ENCODE assay signal across 8 cellular contexts in the genomic region with DNA sequence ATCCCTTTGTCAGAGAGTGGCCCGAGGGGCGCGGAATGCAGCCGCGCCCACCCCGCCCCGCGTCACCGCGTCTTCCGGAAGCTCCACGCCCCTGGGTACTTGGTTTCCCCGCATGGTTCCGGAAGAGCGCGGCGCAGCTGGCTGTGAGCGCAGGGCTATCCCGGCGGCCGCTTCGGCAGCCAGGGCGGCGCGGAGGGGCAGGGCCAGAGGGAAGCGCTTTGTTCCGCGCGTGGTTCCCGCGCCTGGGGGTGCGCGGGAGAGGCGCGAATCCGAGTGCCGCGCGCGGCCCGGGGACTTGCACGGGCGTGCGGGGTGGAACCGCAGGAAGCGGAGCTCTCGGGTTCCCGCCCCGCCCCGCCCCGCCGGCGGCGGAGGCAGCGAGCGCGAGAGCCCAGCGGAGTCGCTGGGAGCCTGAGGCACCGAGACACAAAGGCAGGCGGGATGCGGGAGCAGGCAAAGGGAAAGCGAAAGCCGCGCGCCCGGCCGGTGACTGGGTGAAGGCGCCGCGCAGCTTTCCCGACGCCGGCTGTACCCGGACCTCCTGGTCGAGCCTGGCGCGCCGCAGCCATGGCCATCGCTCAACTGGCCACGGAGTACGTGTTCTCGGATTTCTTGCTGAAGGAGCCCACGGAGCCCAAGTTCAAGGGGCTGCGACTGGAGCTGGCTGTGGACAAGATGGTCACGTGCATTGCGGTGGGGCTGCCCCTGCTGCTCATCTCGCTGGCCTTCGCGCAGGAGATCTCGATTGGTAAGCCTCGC. TPM values are rescaled to one million over a fixed set of nuclear protein-coding genes. Genes with fewer than 3 reads are reported as not detected.
DNase-seq lines count a peak whose midpoint lies in the region; ATAC-seq, FAIRE-seq and TF ChIP-seq lines count a peak whose summit lies in the region.

A gene with protein sequence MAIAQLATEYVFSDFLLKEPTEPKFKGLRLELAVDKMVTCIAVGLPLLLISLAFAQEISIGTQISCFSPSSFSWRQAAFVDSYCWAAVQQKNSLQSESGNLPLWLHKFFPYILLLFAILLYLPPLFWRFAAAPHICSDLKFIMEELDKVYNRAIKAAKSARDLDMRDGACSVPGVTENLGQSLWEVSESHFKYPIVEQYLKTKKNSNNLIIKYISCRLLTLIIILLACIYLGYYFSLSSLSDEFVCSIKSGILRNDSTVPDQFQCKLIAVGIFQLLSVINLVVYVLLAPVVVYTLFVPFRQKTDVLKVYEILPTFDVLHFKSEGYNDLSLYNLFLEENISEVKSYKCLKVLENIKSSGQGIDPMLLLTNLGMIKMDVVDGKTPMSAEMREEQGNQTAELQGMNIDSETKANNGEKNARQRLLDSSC (plus strand): TSS at position 96 of the 759 bp plus-strand sequence. CDS start 472 bp downstream, at position 568.

- H3K4me3 ChIP-seq in AG04450 (ENCODE audit: low read depth, low read length): peak within 1 kb of the TSS; percentile 96
- H3K4me3 ChIP-seq in kidney (ENCODE audit: low read length in 2 of 2): peak within 1 kb of the TSS; percentile 68 to 91

- H3K4me1 ChIP-seq in kidney (ENCODE audit: control insufficient read depth in 1 of 2, insufficient read depth in 1 of 2, low read depth in 1 of 2, low read length in 2 of 2): peaks cover 14 to 22% of the 10 kb centered on the region in 2 donors

- no peaks in the 10 kb centered on the region for H3K27me3 ChIP-seq in AG04450 (ENCODE audit: control insufficient read depth, insufficient read depth, low read length)

- ATAC-seq in GM18873 (IDR thresholded peaks at IDR 0.05; ENCODE audit: low FRiP score, unreplicated experiment): peak; percentile 83
- ATAC-seq in HG03108 (IDR thresholded peaks at IDR 0.05; ENCODE audit: unreplicated experiment): peak; percentile 80
- peak; percentile 85 for ATAC-seq in activated B cell treated with CpG ODN at 0.5 μM for 24 hours (ENCODE audit: low read depth)

- H3K4me3 Mint-ChIP-seq in activated B cell treated with CpG ODN at 0.5 μM for 24 hours: no peak within 1 kb of the TSS

- H3K9ac ChIP-seq in kidney (ENCODE audit: low read length in 2 of 2): peak within 1 kb of the TSS; percentile 84 to 92

- peak within 1 kb of the TSS; percentile 98 for H3K27ac ChIP-seq in AG04450 (ENCODE audit: low read depth, low read length)
- H3K27ac ChIP-seq in kidney (ENCODE audit: low read depth in 2 of 2, low read length in 2 of 2): peak within 1 kb of the TSS; percentile 93 to 97

- H3K27me3 Mint-ChIP-seq in activated B cell treated with CpG ODN at 0.5 μM for 24 hours: no peaks in the 10 kb centered on the region

- FAIRE-seq in kidney (lab: Jason Lieb, UNC): no peak

- H3K9me3 Mint-ChIP-seq in activated B cell treated with CpG ODN at 0.5 μM for 24 hours: no peaks in the 10 kb centered on the region

- DNase-seq in AG04450 (ENCODE audit: low read depth, low spot score): peak; percentile 47
- peak; percentile 53 for DNase-seq in NCI-H2196 treated with DMSO at 0.1 percent for 48 hours (lab: John Stamatoyannopoulos, UW; ENCODE audit: unreplicated experiment)
- peak; percentile 69 for DNase-seq in activated B cell treated with CpG ODN at 0.5 μM for 24 hours
- peak; percentile 77 for DNase-seq in central memory CD4-positive, alpha-beta T cell
- peak; percentile 95 for DNase-seq in kidney
- peak; percentile 81 for DNase-seq in stimulated activated CD4-positive, alpha-beta T cell treated with anti-CD3 and anti-CD28 coated beads, Interleukin-15, amount 100 ng/mL, for 24 hours

- H3K27ac Mint-ChIP-seq in activated B cell treated with CpG ODN at 0.5 μM for 24 hours: peak within 1 kb of the TSS; percentile 93

- peaks cover 27% of the 10 kb centered on the region for H3K4me1 Mint-ChIP-seq in activated B cell treated with CpG ODN at 0.5 μM for 24 hours

- peaks cover 6% of the 10 kb centered on the region for H3K36me3 Mint-ChIP-seq in activated B cell treated with CpG ODN at 0.5 μM for 24 hours (ENCODE audit: low read depth)

- TF ChIP-seq CTCF in AG04450 (IDR thresholded peaks at IDR 0.05; ENCODE audit: low read depth, low read length) (no peak), activated B cell treated with CpG ODN at 0.5 μM for 24 hours (IDR thresholded peaks at IDR 0.05) (no peak), kidney (IDR thresholded peaks at IDR 0.05; ENCODE audit: borderline replicate concordance, extremely low read depth, insufficient read depth) (no peak)

- H3K36me3 ChIP-seq in kidney (ENCODE audit: control insufficient read depth in 1 of 2, insufficient read depth in 2 of 2, low read length in 2 of 2): no peaks in the 10 kb centered on the region

- intact Hi-C loops in activated B cell treated with CpG ODN at 0.5 μM for 24 hours (cut with micrococcal nuclease): loop anchor here (1.0 to 5.0 kb wide), 7 partner anchors 22 to 932 kb away; a partner anchor contains a TSS
- intact Hi-C loops in kidney (cut with DNase I): no loop called here

- H3K9me3 ChIP-seq in AG04450 (ENCODE audit: control insufficient read depth, insufficient read depth, low read length) (no peaks in the 10 kb centered on the region; the same call in none of the 2 replicates), kidney (ENCODE audit: control insufficient read depth in 1 of 2, low read length in 2 of 2) (no peaks in the 10 kb centered on the region)

- CTCF ChIA-PET in AG04450 (lab: Charles Lee): interaction anchor here (0.6 to 3.1 kb wide), 7 partner anchors 42 to 376 kb away, joined by 3 to 14 read pairs (median 4); no protein-coding TSS in a partner anchor
- CTCF ChIA-PET in activated B cell treated with CpG ODN at 0.5 μM for 24 hours (lab: Charles Lee): interaction anchor here (1.3 to 1.4 kb wide), 2 partner anchors 11 to 55 kb away, joined by 4 to 6 read pairs; no protein-coding TSS in a partner anchor

- POLR2A ChIA-PET in AG04450 (lab: Yijun Ruan, JAX): interaction anchor here (0.6 to 2.0 kb wide), 14 partner anchors 9 to 1962 kb away, joined by 3 to 8 read pairs (median 3); a partner anchor contains a TSS
- POLR2A ChIA-PET in activated B cell treated with CpG ODN at 0.5 μM for 24 hours (lab: Charles Lee): interaction anchor here (0.7 to 3.3 kb wide), 13 partner anchors 10 to 1662 kb away, joined by 3 to 19 read pairs (median 5); a partner anchor contains a TSS

RNA-seq across cellular contexts. Expression of the gene that starts here (rescaled TPM):
- 51.2 and 52.9 TPM in 2 replicates for polyA plus RNA-seq in AG04450 (2011; rRNA removed)
- 63.7 and 65.5 TPM in 2 replicates for polyA minus RNA-seq in AG04450 (2011; rRNA and poly(A)+ RNA removed)
- total RNA-seq in activated B cell treated with CpG ODN at 0.5 μM for 24 hours: 9.2 and 11.2 TPM in 2 replicates
- total RNA-seq in kidney: 13.9 TPM
- polyA plus RNA-seq in kidney (ENCODE audit: insufficient read depth, low read depth, low replicate concordance): 5.3 TPM

Comparison
In these comparisons a context has a peak if more than half of its experiments do, and no peak if none do; other contexts are left out.
1. Peak in every context shown above with its lines: DNase-seq, ATAC-seq, H3K4me3 ChIP-seq and H3K27ac ChIP-seq.